In the genomic region with DNA sequence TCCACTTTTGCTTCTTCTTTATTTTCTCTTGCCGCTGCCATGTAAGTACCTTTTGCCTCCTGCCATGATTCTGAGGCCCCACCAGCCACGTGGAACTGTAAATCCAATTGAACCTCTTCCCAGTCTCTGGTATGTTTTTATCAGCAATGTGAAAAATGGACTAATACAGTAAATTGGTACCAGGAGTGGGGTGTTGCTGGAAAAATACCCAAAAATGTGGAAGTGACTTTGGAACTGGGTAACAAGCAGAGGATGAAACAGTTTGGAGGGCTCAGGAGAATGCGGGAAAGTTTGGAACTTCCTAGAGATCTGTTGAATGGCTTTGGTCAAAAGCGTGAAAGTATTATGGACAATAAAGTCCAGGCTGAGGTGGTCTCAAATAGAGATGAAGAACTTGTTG, we compare ENCODE assay signal across 8 cellular contexts.
"Had no signal": no experiment of that assay in that cellular context is flagged by ENCODE, and none has a peak within 500 bp of the region (broad histone marks: within the 10 kb centered on the region; RNA-seq: fewer than 3 reads in every experiment).

No MANE protein-coding gene starts in this region.

- ATAC-seq: GM12878 had no signal

- FAIRE-seq: G401.6, GM12878, GM12891, GM12892, GM18507, GM19239 had no signal

- H3K4me3 ChIP-seq: GM12878 had no signal

- DNase-seq: GDM1, GF-D8 had no signal
